8 cellular contexts compared by ENCODE assay signal in genomic region chr2:135984199-135985017, GRCh38. TPM values are rescaled to one million over a fixed set of nuclear protein-coding genes. Genes with fewer than 3 reads are reported as not detected.
DNase-seq lines count a peak whose midpoint lies in the region; ATAC-seq and TF ChIP-seq lines count a peak whose summit lies in the region.

No MANE protein-coding gene starts in this region.

- ATAC-seq in GM21723 (IDR thresholded peaks at IDR 0.05; ENCODE audit: unreplicated experiment) (peak; percentile 48), natural killer cell (peak; percentile 1 to 7 (median 4))

- no peak for TF ChIP-seq CTCF in GM12864 (IDR thresholded peaks at IDR 0.05; ENCODE audit: low read depth, low read length, missing control alignments)
- no peak for TF ChIP-seq CTCF in choroid plexus epithelial cell (conservative IDR thresholded peaks at IDR 0.05; ENCODE audit: low read depth, low read length)
- no peak for TF ChIP-seq CTCF in natural killer cell (IDR thresholded peaks at IDR 0.05)

- H3K9me3 ChIP-seq in KOPT-K1 (ENCODE audit: insufficient read depth, low read length, poor library complexity, severe bottlenecking), result no peaks in the 10 kb centered on the region

- H3K27ac Mint-ChIP-seq in natural killer cell, result peak overlapping the region; percentile 87 to 93

- no peaks in the 10 kb centered on the region for H3K9me3 Mint-ChIP-seq in natural killer cell

- intact Hi-C loops in natural killer cell (cut with micrococcal nuclease), result loop anchor here (1.0 to 2.0 kb wide), 2 partner anchors 24 to 148 kb away; no protein-coding TSS in a partner anchor

- peaks cover 35% of the 10 kb centered on the region for H3K36me3 ChIP-seq in KOPT-K1 (ENCODE audit: insufficient read depth, low read length)

- peak overlapping the region; percentile 99 for H3K27ac ChIP-seq in KOPT-K1 (ENCODE audit: low read depth, low read length, poor library complexity, severe bottlenecking)

- peak overlapping the region; percentile 95 for H3K4me3 Mint-ChIP-seq in natural killer cell

- peaks cover 25 to 33% of the 10 kb centered on the region in 2 donors for H3K4me1 Mint-ChIP-seq in natural killer cell

- DNase-seq in GM12864 (ENCODE audit: low read depth) (no peak), choroid plexus epithelial cell (ENCODE audit: low read depth) (no peak), natural killer cell (no peak), AG20443 (ENCODE audit: low spot score) (no peak), hypothalamus (lab: John Stamatoyannopoulos, UW) (no peak), AG08395 (ENCODE audit: low spot score) (no peak)

- no peaks in the 10 kb centered on the region for H3K27me3 Mint-ChIP-seq in natural killer cell (ENCODE audit: low read depth in 2 of 2)

- no peaks in the 10 kb centered on the region for H3K36me3 Mint-ChIP-seq in natural killer cell

- H3K4me3 ChIP-seq in GM12864 (ENCODE audit: low read depth, low read length), result peak overlapping the region; percentile 89
- H3K4me3 ChIP-seq in choroid plexus epithelial cell (ENCODE audit: low read depth, low read length), result peak overlapping the region; percentile 90

RNA-seq across cellular contexts. Expression of gene DARS1, which starts 1.0 kb away (rescaled TPM):
- total RNA-seq in natural killer cell, result 10 to 100 TPM; 28.4 to 31.3 (median 30.3) TPM
